8 cellular contexts compared by ENCODE assay signal in the genomic region with DNA sequence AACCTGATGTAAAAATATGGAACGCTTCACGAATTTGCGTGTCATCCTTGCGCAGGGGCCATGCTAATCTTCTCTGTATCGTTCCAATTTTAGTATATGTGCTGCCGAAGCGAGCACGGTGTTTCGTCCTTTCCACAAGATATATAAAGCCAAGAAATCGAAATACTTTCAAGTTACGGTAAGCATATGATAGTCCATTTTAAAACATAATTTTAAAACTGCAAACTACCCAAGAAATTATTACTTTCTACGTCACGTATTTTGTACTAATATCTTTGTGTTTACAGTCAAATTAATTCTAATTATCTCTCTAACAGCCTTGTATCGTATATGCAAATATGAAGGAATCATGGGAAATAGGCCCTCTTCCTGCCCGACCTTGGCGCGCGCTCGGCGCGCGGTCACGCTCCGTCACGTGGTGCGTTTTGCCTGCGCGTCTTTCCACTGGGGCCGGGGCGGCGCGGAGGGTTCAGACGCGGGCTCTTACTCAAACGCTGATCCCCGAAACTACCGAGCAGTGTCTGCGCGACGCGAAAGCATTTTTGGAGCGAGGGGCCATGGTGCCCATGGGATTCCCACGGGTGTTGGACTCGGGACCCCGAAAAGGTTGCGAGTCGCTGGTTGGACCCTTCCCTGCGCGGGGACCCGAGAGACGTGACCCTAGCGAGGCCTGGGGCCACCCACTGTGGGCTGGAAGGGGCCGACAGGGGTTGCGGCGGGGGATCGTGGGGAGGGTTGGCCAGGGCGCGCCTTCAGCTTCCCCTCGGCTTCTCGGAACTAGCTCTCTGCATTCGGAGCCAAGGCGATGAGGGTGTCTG. TPM values are rescaled to one million over a fixed set of nuclear protein-coding genes. Genes with fewer than 3 reads are reported as not detected.
DNase-seq lines count a peak whose midpoint lies in the region; ATAC-seq, FAIRE-seq and TF ChIP-seq lines count a peak whose summit lies in the region.

A gene (minus strand): TSS at position 117 of the 818 bp plus-strand sequence.

- H3K4me3 ChIP-seq in psoas muscle: peak within 1 kb of the TSS; percentile 83

- intact Hi-C loops in left ventricle myocardium superior (cut with micrococcal nuclease): loop anchor here (10.0 kb wide), 1 partner anchor 385 kb away; no protein-coding TSS in a partner anchor
- intact Hi-C loops in psoas muscle (cut with DNase I): loop anchor here (2.0 to 10.0 kb wide), 4 partner anchors 318 to 385 kb away; a partner anchor contains a TSS

- H3K9me3 ChIP-seq in psoas muscle: no peaks in the 10 kb centered on the region

- no peak for TF ChIP-seq CTCF in psoas muscle (IDR thresholded peaks at IDR 0.05)

- H3K4me1 ChIP-seq in psoas muscle: peaks cover 14% of the 10 kb centered on the region

- peak; percentile 90 for FAIRE-seq in urothelium cell line (lab: Jason Lieb, UNC)

- H3K27me3 ChIP-seq in psoas muscle (ENCODE audit: insufficient read depth in 3 of 3, low read length in 2 of 3): peaks cover 0 to 7% (median 0%) of the 10 kb centered on the region in 3 donors

- 0% methylated on average over 62 of the region's 62 CpGs for WGBS in psoas muscle, 3 donors

- ATAC-seq in GM18498 (IDR thresholded peaks at IDR 0.05; ENCODE audit: unreplicated experiment): peak; percentile 81
- peak; percentile 72 for ATAC-seq in HG02938 (IDR thresholded peaks at IDR 0.05; ENCODE audit: unreplicated experiment)
- ATAC-seq in left ventricle myocardium superior: peak; percentile 91
- ATAC-seq in psoas muscle: peak; percentile 93 to 95 (median 94)

- peak within 1 kb of the TSS; percentile 94 for H3K27ac ChIP-seq in psoas muscle

- peak; percentile 80 to 81 for DNase-seq in NCI-H187 (lab: John Stamatoyannopoulos, UW)
- peak; percentile 86 to 97 (median 94) for DNase-seq in T-helper 2 cell
- DNase-seq in anterior cingulate cortex (lab: John Stamatoyannopoulos, UW): peak; percentile 45 to 96 (median 88)
- DNase-seq in left ventricle myocardium superior: peak; percentile 97
- peak; percentile 95 to 97 for DNase-seq in psoas muscle
- DNase-seq in urothelium cell line (ENCODE audit: low spot score): peak; percentile 95

- H3K36me3 ChIP-seq in psoas muscle (ENCODE audit: insufficient read depth in 1 of 2, low read depth in 1 of 2): no peaks in the 10 kb centered on the region

RNA-seq across cellular contexts. Expression of the gene that starts here (rescaled TPM):
- total RNA-seq in left ventricle myocardium superior: not detected
- total RNA-seq in psoas muscle: not detected
- not detected for polyA plus RNA-seq in psoas muscle

Comparison
In these comparisons a context has a peak if more than half of its experiments do, and no peak if none do; other contexts are left out.
1. Peak in every context shown above with its lines: DNase-seq, ATAC-seq, H3K4me3 ChIP-seq and H3K27ac ChIP-seq.
2. Peak in DNase-seq and ATAC-seq in left ventricle myocardium superior; RNA of the gene not detected or under 1 TPM.
3. Peak in DNase-seq, ATAC-seq, H3K4me3 ChIP-seq and H3K27ac ChIP-seq in psoas muscle; RNA of the gene not detected or under 1 TPM.